In genomic region chr17:81870155-81870977, GRCh38 we compare ENCODE assay signal across 1 cellular context.
A peak's percentile ranks its signal among the peaks of the same experiment; 100 is the strongest.
TF ChIP-seq lines count a peak whose summit lies in the region.

No MANE protein-coding gene starts in this region.

TF ChIP-seq in HepG2, 621 proteins besides CTCF, POLR2A, EP300 and RAD21 (continued from another document and continues in another):
- TF ChIP-seq ZXDC (CRISPR knock-in tag; IDR thresholded peaks at IDR 0.05) (no peak), ZNF678 (CRISPR knock-in tag; IDR thresholded peaks at IDR 0.05) (no peak), THAP11 (CRISPR knock-in tag; IDR thresholded peaks at IDR 0.05) (no peak), NR2F1 (CRISPR knock-in tag; IDR thresholded peaks at IDR 0.05) (0 out of 4 replicates have a peak, but pooled peaks of 1 of the 2 experiments have one; percentile 14), NFRKB (IDR thresholded peaks at IDR 0.05) (no peak), ARID5B (CRISPR knock-in tag; IDR thresholded peaks at IDR 0.05) (0 out of 2 replicates have a peak, but pooled peaks have one; percentile 0), SP2 (CRISPR knock-in tag; IDR thresholded peaks at IDR 0.05) (no peak), PPARG (CRISPR knock-in tag; conservative IDR thresholded peaks at IDR 0.05) (0 out of 2 replicates have a peak, but pooled peaks have one; percentile 8), ZNF317 (CRISPR knock-in tag; IDR thresholded peaks at IDR 0.05) (no peak), HINFP (CRISPR knock-in tag; IDR thresholded peaks at IDR 0.05; ENCODE audit: low read depth) (no peak), CHD2 (IDR thresholded peaks at IDR 0.05; ENCODE audit: low read depth, low read length) (no peak; the same call in 1 of the 2 replicates), JUND (CRISPR knock-in tag; IDR thresholded peaks at IDR 0.05) (no peak), SNAI1 (CRISPR knock-in tag; IDR thresholded peaks at IDR 0.05; ENCODE audit: borderline replicate concordance) (no peak), TP53 (CRISPR knock-in tag; conservative IDR thresholded peaks at IDR 0.05) (no peak), SNAPC4 (CRISPR knock-in tag; IDR thresholded peaks at IDR 0.05) (no peak), TCF7L2 (IDR thresholded peaks at IDR 0.05; ENCODE audit: low read depth, low read length) (no peak), FOXK2 (IDR thresholded peaks at IDR 0.05) (no peak), ZNF883 (CRISPR knock-in tag; IDR thresholded peaks at IDR 0.05; ENCODE audit: not compliant biosample characterization) (no peak), SOX5 (CRISPR knock-in tag; IDR thresholded peaks at IDR 0.05; ENCODE audit: borderline replicate concordance) (0 out of 2 replicates have a peak, but pooled peaks have one; percentile 5), ZNF879 (CRISPR knock-in tag; IDR thresholded peaks at IDR 0.05) (no peak), ZNF564 (CRISPR knock-in tag; IDR thresholded peaks at IDR 0.05) (no peak), ZNF225 (CRISPR knock-in tag; IDR thresholded peaks at IDR 0.05) (no peak), ZFP36L2 (CRISPR knock-in tag; IDR thresholded peaks at IDR 0.05) (no peak; the same call in 1 of the 2 replicates), TOPORS (CRISPR knock-in tag; IDR thresholded peaks at IDR 0.05) (no peak), ADNP (CRISPR knock-in tag; IDR thresholded peaks at IDR 0.05) (no peak), TRIM22 (IDR thresholded peaks at IDR 0.05) (no peak), ZNF530 (CRISPR knock-in tag; IDR thresholded peaks at IDR 0.05; ENCODE audit: low read depth) (no peak), ZNF264 (CRISPR knock-in tag; IDR thresholded peaks at IDR 0.05) (peak; percentile 37; the same call in 1 of the 2 replicates), XRCC5 (optimal IDR thresholded peaks at IDR 0.05; ENCODE audit: low read length) (peak; percentile 3), FLYWCH1 (CRISPR knock-in tag; IDR thresholded peaks at IDR 0.05) (no peak; the same call in 1 of the 2 replicates), HIVEP1 (CRISPR knock-in tag; IDR thresholded peaks at IDR 0.05) (no peak), ZNF691 (CRISPR knock-in tag; IDR thresholded peaks at IDR 0.05; ENCODE audit: borderline replicate concordance, low read depth) (peak; percentile 68; the same call in 1 of the 2 replicates), PCBP1 (IDR thresholded peaks at IDR 0.05; ENCODE audit: borderline replicate concordance, low read depth, low read length) (no peak), ZFP62 (CRISPR knock-in tag; IDR thresholded peaks at IDR 0.05) (no peak)
- TF ChIP-seq, protein P1, sequence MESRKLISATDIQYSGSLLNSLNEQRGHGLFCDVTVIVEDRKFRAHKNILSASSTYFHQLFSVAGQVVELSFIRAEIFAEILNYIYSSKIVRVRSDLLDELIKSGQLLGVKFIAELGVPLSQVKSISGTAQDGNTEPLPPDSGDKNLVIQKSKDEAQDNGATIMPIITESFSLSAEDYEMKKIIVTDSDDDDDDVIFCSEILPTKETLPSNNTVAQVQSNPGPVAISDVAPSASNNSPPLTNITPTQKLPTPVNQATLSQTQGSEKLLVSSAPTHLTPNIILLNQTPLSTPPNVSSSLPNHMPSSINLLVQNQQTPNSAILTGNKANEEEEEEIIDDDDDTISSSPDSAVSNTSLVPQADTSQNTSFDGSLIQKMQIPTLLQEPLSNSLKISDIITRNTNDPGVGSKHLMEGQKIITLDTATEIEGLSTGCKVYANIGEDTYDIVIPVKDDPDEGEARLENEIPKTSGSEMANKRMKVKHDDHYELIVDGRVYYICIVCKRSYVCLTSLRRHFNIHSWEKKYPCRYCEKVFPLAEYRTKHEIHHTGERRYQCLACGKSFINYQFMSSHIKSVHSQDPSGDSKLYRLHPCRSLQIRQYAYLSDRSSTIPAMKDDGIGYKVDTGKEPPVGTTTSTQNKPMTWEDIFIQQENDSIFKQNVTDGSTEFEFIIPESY (CRISPR knock-in tag; IDR thresholded peaks at IDR 0.05): no peak
- TF ChIP-seq, protein P2, sequence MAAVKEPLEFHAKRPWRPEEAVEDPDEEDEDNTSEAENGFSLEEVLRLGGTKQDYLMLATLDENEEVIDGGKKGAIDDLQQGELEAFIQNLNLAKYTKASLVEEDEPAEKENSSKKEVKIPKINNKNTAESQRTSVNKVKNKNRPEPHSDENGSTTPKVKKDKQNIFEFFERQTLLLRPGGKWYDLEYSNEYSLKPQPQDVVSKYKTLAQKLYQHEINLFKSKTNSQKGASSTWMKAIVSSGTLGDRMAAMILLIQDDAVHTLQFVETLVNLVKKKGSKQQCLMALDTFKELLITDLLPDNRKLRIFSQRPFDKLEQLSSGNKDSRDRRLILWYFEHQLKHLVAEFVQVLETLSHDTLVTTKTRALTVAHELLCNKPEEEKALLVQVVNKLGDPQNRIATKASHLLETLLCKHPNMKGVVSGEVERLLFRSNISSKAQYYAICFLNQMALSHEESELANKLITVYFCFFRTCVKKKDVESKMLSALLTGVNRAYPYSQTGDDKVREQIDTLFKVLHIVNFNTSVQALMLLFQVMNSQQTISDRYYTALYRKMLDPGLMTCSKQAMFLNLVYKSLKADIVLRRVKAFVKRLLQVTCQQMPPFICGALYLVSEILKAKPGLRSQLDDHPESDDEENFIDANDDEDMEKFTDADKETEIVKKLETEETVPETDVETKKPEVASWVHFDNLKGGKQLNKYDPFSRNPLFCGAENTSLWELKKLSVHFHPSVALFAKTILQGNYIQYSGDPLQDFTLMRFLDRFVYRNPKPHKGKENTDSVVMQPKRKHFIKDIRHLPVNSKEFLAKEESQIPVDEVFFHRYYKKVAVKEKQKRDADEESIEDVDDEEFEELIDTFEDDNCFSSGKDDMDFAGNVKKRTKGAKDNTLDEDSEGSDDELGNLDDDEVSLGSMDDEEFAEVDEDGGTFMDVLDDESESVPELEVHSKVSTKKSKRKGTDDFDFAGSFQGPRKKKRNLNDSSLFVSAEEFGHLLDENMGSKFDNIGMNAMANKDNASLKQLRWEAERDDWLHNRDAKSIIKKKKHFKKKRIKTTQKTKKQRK (IDR thresholded peaks at IDR 0.05; ENCODE audit: low read length): no peak
